ENCODE assay signal across 18 cellular contexts in the genomic region with DNA sequence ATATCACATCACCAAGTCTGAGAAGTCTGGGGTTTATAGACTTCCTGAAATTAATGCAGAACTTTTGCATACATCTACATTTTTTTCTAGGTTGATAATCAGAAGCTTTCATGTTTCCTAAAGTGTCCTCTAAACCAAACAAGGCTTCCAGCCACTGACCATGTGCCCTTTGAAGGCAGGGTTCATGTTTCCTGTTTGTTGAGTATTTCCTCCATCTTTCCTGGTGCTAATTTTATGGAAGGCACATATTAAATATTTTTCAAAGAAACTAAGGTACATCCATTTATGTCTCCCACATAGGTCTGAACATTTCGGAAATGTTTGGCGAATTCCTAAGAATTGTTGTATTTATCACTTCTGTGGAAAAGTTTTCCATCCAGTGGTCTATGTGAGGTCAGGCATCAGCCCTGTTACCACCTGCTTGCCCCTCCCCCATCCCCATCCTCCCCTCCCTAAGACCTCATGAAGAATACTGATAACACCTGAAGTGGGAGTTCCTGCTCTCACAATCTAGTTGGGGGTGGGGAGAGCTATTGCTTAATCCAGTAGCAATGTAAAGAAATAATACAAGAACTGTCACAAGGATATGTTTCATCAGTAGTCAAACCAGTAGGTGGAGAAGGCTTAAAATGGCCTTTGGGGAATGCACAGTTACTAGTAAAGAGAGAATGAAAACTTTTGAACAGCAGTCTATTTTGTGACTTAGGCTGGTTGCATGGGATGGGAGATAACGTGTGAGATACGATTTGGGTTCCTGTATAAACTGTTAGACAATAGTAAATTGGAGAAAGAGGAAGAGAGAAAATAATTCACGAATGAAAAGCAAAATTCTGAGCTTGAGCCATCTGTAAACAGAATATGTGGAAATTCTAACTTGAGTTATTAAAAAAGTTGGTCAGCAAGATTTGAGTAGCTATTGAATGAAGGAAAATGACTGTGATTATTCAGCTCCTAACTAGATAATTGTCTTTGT. TPM values are rescaled to one million over a fixed set of nuclear protein-coding genes. Genes with fewer than 3 reads are reported as not detected.
DNase-seq lines count a peak whose midpoint lies in the region; ATAC-seq and TF ChIP-seq lines count a peak whose summit lies in the region.
"Had no signal": no experiment of that assay in that cellular context is flagged by ENCODE, and none has a peak within 500 bp of the region (broad histone marks: within the 10 kb centered on the region; RNA-seq: fewer than 3 reads in every experiment).

No MANE protein-coding gene starts in this region.

- WGBS in hepatocyte (ENCODE audit: low lambda C conversion rate, missing lambda C conversion rate): 86% methylated on average over 5 of the region's 5 CpGs

- H3K9me3 ChIP-seq in Karpas-422 (ENCODE audit: low read length) (no peaks in the 10 kb centered on the region), hepatocyte (ENCODE audit: low read depth) (no peaks in the 10 kb centered on the region)
- H3K9me3 ChIP-seq: mucosa of descending colon had no signal

- H3K4me2 ChIP-seq in Karpas-422 (ENCODE audit: low read depth, low read length, poor library complexity, severe bottlenecking) (peak overlapping the region; percentile 53), hepatocyte (no peak overlapping the region)

- peak; percentile 41 for DNase-seq in CD1c-positive myeloid dendritic cell (ENCODE audit: extremely low spot score)
- DNase-seq in Karpas-422: no peak
- peak; percentile 4 for DNase-seq in SKM-1 (lab: John Stamatoyannopoulos, UW; ENCODE audit: unreplicated experiment)
- DNase-seq in hepatocyte (ENCODE audit: low spot score): peak; percentile 29
- no peak for DNase-seq in stimulated activated CD4-positive, alpha-beta T cell treated with anti-CD3 and anti-CD28 coated beads, Interleukin-1b, Interleukin-23, amount 100 ng/mL, for 48 hours
- DNase-seq in GDM1 (lab: John Stamatoyannopoulos, UW): no peak
- DNase-seq in left cardiac atrium: no peak
- DNase-seq in NCI-H1105 treated with DMSO at 0.1 percent for 48 hours (lab: John Stamatoyannopoulos, UW): no peak
- DNase-seq: activated CD4-positive, alpha-beta T cell treated with anti-CD3 and anti-CD28 coated beads for 48 hours; effector CD4-positive, alpha-beta T cell; hypothalamus; left colon; mucosa of descending colon; NCI-H1048; stimulated activated CD4-positive, alpha-beta T cell treated with anti-CD3 and anti-CD28 coated beads, Interleukin-2, amount 100 ng/mL, for 24 hours had no signal

- H3K79me2 ChIP-seq in Karpas-422 (ENCODE audit: low read length) (peaks cover 99% of the 10 kb centered on the region), hepatocyte (peaks cover 93% of the 10 kb centered on the region)

- ATAC-seq in left cardiac atrium: no peak
- ATAC-seq: left colon, mucosa of descending colon, Right ventricle myocardium inferior, sciatic nerve had no signal

- H3K36me3 ChIP-seq in Karpas-422 (ENCODE audit: insufficient read depth, low read length) (no peaks in the 10 kb centered on the region), hepatocyte (replicated peaks; ENCODE audit: insufficient read depth, low read depth) (no peaks in the 10 kb centered on the region)
- H3K36me3 ChIP-seq: cardiac muscle cell had no signal

- H3K9me2 ChIP-seq in Karpas-422 (replicated peaks; ENCODE audit: insufficient read depth, low read length): no peaks in the 10 kb centered on the region
- no peaks in the 10 kb centered on the region for H3K9me2 ChIP-seq in hepatocyte (replicated peaks; ENCODE audit: insufficient read depth)

- H3K9ac ChIP-seq in Karpas-422 (ENCODE audit: low read length): peak overlapping the region; percentile 2; the same call in 1 of the 2 replicates

- peaks cover 94% of the 10 kb centered on the region for H3K4me1 ChIP-seq in Karpas-422 (ENCODE audit: low read length)
- peaks cover 12% of the 10 kb centered on the region for H3K4me1 ChIP-seq in hepatocyte (ENCODE audit: insufficient read depth)

- H4K20me1 ChIP-seq in Karpas-422 (ENCODE audit: insufficient read depth, low read depth, low read length): no peaks in the 10 kb centered on the region
- peaks cover 12% of the 10 kb centered on the region for H4K20me1 ChIP-seq in hepatocyte (ENCODE audit: insufficient read depth, poor library complexity, severe bottlenecking)

- H3K27ac ChIP-seq in Karpas-422 (ENCODE audit: low read length) (peak overlapping the region; percentile 74), hepatocyte (no peak overlapping the region)
- H3K27ac ChIP-seq: cardiac muscle cell had no signal

- intact Hi-C loops in left cardiac atrium (cut with DNase I): loop anchor here (10.0 kb wide), 2 partner anchors 80 to 150 kb away; no protein-coding TSS in a partner anchor

- H3K4me3 ChIP-seq in Karpas-422 (ENCODE audit: low read length) (no peak overlapping the region), hepatocyte (no peak overlapping the region)
- H3K4me3 ChIP-seq: cardiac muscle cell, mucosa of descending colon had no signal

- no peak for TF ChIP-seq CTCF in hepatocyte (IDR thresholded peaks at IDR 0.05; ENCODE audit: poor library complexity)

- no peaks in the 10 kb centered on the region for H3K27me3 ChIP-seq in Karpas-422 (ENCODE audit: low read length)
- no peaks in the 10 kb centered on the region for H3K27me3 ChIP-seq in hepatocyte
- H3K27me3 ChIP-seq: cardiac muscle cell had no signal

- H2AFZ ChIP-seq in Karpas-422 (ENCODE audit: low read length) (no peak overlapping the region), hepatocyte (no peak overlapping the region)

RNA-seq across cellular contexts. Expression of a gene that starts 5.9 kb away (rescaled TPM):
- total RNA-seq in Karpas-422 (2014; rRNA removed; shearing (Covaris generic); ENCODE audit: low replicate concordance): 17.0 and 28.9 TPM in 2 replicates
- total RNA-seq in hepatocyte (44.6 and 49.5 TPM in 2 replicates), left cardiac atrium (1 to 10 TPM; 5.8 to 8.0 TPM)
- polyA plus RNA-seq in hepatocyte: 23.1 and 23.7 TPM in 2 replicates

Comparison
In these comparisons a context has a peak if more than half of its experiments do, and no peak if none do; other contexts are left out.
1. DNase-seq: peak in CD1c-positive myeloid dendritic cell (single experiment), SKM-1 (single experiment) and hepatocyte (single experiment); none in Karpas-422 (single experiment), stimulated activated CD4-positive, alpha-beta T cell treated with anti-CD3 and anti-CD28 coated beads, Interleukin-1b, Interleukin-23, amount 100 ng/mL, for 48 hours (single experiment), GDM1 (single experiment), left cardiac atrium (single experiment) and NCI-H1105 treated with DMSO at 0.1 percent for 48 hours (single experiment).